8 cellular contexts compared by ENCODE assay signal in genomic region chr3:128617270-128617556, GRCh38. TPM values are rescaled to one million over a fixed set of nuclear protein-coding genes. Genes with fewer than 3 reads are reported as not detected.
DNase-seq lines count a peak whose midpoint lies in the region; ATAC-seq, FAIRE-seq and TF ChIP-seq lines count a peak whose summit lies in the region.

No MANE protein-coding gene starts in this region.

- DNase-seq in T-cell (no peak), foreskin keratinocyte (no peak), small intestine (no peak), NCI-H82 treated with DMSO at 0.1 percent for 48 hours (lab: John Stamatoyannopoulos, UW; ENCODE audit: unreplicated experiment) (no peak), DMS153 (lab: John Stamatoyannopoulos, UW) (no peak), activated gamma-delta T cell treated with Interleukin-2 at 50 U/mL for 16 hours (no peak)
- no peak for DNase-seq in activated CD4-positive, alpha-beta T cell treated with anti-CD3 and anti-CD28 coated beads for 48 hours

- no peaks in the 10 kb centered on the region for H3K9me3 ChIP-seq in small intestine (ENCODE audit: control insufficient read depth, low read depth)

- peaks cover 8% of the 10 kb centered on the region for H3K4me1 ChIP-seq in foreskin keratinocyte
- H3K4me1 ChIP-seq in small intestine (ENCODE audit: control insufficient read depth in 2 of 2, insufficient read depth in 1 of 2, low read depth in 1 of 2, low read length in 1 of 2) = peaks cover 0 to 3% of the 10 kb centered on the region in 2 donors

- TF ChIP-seq CTCF in foreskin keratinocyte (conservative IDR thresholded peaks at IDR 0.05) = no peak

- FAIRE-seq in small intestine (lab: Jason Lieb, UNC) = no peak

- H3K27ac Mint-ChIP-seq in T-cell = peak overlapping the region; percentile 89 to 93

- no peak overlapping the region for H3K27ac ChIP-seq in foreskin keratinocyte
- H3K27ac ChIP-seq in small intestine (ENCODE audit: low read depth in 1 of 2, low read length in 1 of 2) = peak overlapping the region; percentile 65 to 84

- WGBS in small intestine, 3 donors = 49 to 69% (median 54%) methylated on average over 8 to 9 of the region's 9 CpGs

- H3K9me3 Mint-ChIP-seq in T-cell = no peaks in the 10 kb centered on the region

- ATAC-seq in GM19438 (IDR thresholded peaks at IDR 0.05; ENCODE audit: low read depth, unreplicated experiment) = peak; percentile 5
- peak in 3 of 4 experiments; percentile 43 to 69 (median 65) for ATAC-seq in T-cell (replicated peaks in 1 of 4)
- peak; percentile 2 for ATAC-seq in foreskin keratinocyte

- no peaks in the 10 kb centered on the region for H3K27me3 Mint-ChIP-seq in T-cell

- peak overlapping the region in 1 of 2 donors; percentile 44 for H3K4me3 ChIP-seq in small intestine (ENCODE audit: low read depth in 1 of 2, low read length in 2 of 2)

- POLR2A ChIA-PET in T-cell (lab: Charles Lee) = interaction anchor here in 1 of 2 donors (1.1 to 1.2 kb wide), 2 partner anchors 63 to 262 kb away, joined by 3 to 7 read pairs; partner anchors contain the start of gene ACAD9

- H3K27me3 ChIP-seq in foreskin keratinocyte = no peaks in the 10 kb centered on the region
- no peaks in the 10 kb centered on the region for H3K27me3 ChIP-seq in small intestine (ENCODE audit: control insufficient read depth in 2 of 2, insufficient read depth in 2 of 2, low read length in 2 of 2)

- H3K36me3 ChIP-seq in small intestine (ENCODE audit: control insufficient read depth in 2 of 2, insufficient read depth in 2 of 2, low read length in 2 of 2) = peaks cover 11 to 15% of the 10 kb centered on the region in 2 donors

- CTCF ChIA-PET in T-cell (lab: Charles Lee) = interaction anchor here (0.9 to 1.7 kb wide), 17 partner anchors 14 to 377 kb away, joined by 3 to 15 read pairs (median 4); partner anchors contain the start of genes ACAD9 (in 1 of the 2) and CFAP92 (in 1 of the 2)

- H3K36me3 Mint-ChIP-seq in T-cell = peaks cover 29% of the 10 kb centered on the region

- H3K4me1 Mint-ChIP-seq in T-cell = peaks cover 24 to 32% (median 30%) of the 10 kb centered on the region in 3 donors

- peak overlapping the region; percentile 82 to 96 (median 87) for H3K4me3 Mint-ChIP-seq in T-cell

RNA-seq across cellular contexts. Expression of gene RPN1, which starts 33.4 kb away (rescaled TPM):
- total RNA-seq in T-cell (100 to 1,000 TPM in 3 of 5 donors, 10 to 100 TPM in 2; 86.1 to 119 (median 100) TPM), foreskin keratinocyte (268 and 307 TPM in 2 replicates)
- polyA plus RNA-seq in foreskin keratinocyte (175 and 177 TPM in 2 replicates), small intestine (100 to 1,000 TPM in 1 of 3 donors, 10 to 100 TPM in 2; 43.2 to 270 (median 55.4) TPM)

Comparison
In these comparisons a context has a peak if more than half of its experiments do, and no peak if none do; other contexts are left out.
1. ATAC-seq: peak in every context shown above with its lines; median percentile 65 in T-cell; 5 in GM19438; 2 in foreskin keratinocyte.